Comparison of ENCODE assay signal across 12 cellular contexts in genomic region chr2:30691948-30692828, GRCh38.
A peak's percentile ranks its signal among the peaks of the same experiment; 100 is the strongest.
DNase-seq lines count a peak whose midpoint lies in the region; ATAC-seq and TF ChIP-seq lines count a peak whose summit lies in the region.
"Had no signal": no experiment of that assay in that cellular context is flagged by ENCODE, and none has a peak within 500 bp of the region (broad histone marks: within the 10 kb centered on the region; RNA-seq: fewer than 3 reads in every experiment).

No MANE protein-coding gene starts in this region.

- no peaks in the 10 kb centered on the region for H3K79me2 ChIP-seq in hepatocyte

- H3K4me1 Mint-ChIP-seq in activated CD4-positive, alpha-beta T cell treated with anti-CD3 and anti-CD28 coated beads, Interleukin-2, amount 10 ng/mL, durations not matched to agents 24 days and 14 days = no peaks in the 10 kb centered on the region

- H3K36me3 ChIP-seq in WERI-Rb-1 (no peaks in the 10 kb centered on the region), hepatocyte (replicated peaks; ENCODE audit: insufficient read depth, low read depth) (no peaks in the 10 kb centered on the region), tibial artery (no peaks in the 10 kb centered on the region)

- no peak for ATAC-seq in HG03565 (IDR thresholded peaks at IDR 0.05; ENCODE audit: unreplicated experiment)

- WGBS in hepatocyte (ENCODE audit: low lambda C conversion rate, missing lambda C conversion rate) = 90% methylated on average over 15 of the region's 16 CpGs

- H3K27ac Mint-ChIP-seq in activated CD4-positive, alpha-beta T cell treated with anti-CD3 and anti-CD28 coated beads, Interleukin-2, amount 10 ng/mL, durations not matched to agents 24 days and 14 days = no peak overlapping the region

- no peak overlapping the region for H3K4me3 Mint-ChIP-seq in activated CD4-positive, alpha-beta T cell treated with anti-CD3 and anti-CD28 coated beads, Interleukin-2, amount 10 ng/mL, durations not matched to agents 24 days and 14 days

- H3K9me3 ChIP-seq in WERI-Rb-1 (ENCODE audit: severe bottlenecking) (no peaks in the 10 kb centered on the region), hepatocyte (ENCODE audit: low read depth) (no peaks in the 10 kb centered on the region), tibial artery (no peaks in the 10 kb centered on the region)

- no peak overlapping the region for H2AFZ ChIP-seq in hepatocyte

- no peaks in the 10 kb centered on the region for H3K9me2 ChIP-seq in hepatocyte (replicated peaks; ENCODE audit: insufficient read depth)

- H4K20me1 ChIP-seq in hepatocyte (ENCODE audit: insufficient read depth, poor library complexity, severe bottlenecking) = no peaks in the 10 kb centered on the region

- peak overlapping the region; percentile 10; the same call in 1 of the 2 replicates for H3K27ac ChIP-seq in WERI-Rb-1
- H3K27ac ChIP-seq in hepatocyte = no peak overlapping the region
- peak overlapping the region; percentile 87 to 95 for H3K27ac ChIP-seq in tibial artery

- no peak overlapping the region for H3K4me3 ChIP-seq in WERI-Rb-1 (ENCODE audit: low read depth, low read length)
- no peak overlapping the region for H3K4me3 ChIP-seq in hepatocyte
- H3K4me3 ChIP-seq in tibial artery = no peak overlapping the region

- H3K4me1 ChIP-seq in hepatocyte (ENCODE audit: insufficient read depth) (peaks cover 5% of the 10 kb centered on the region), tibial artery (peaks cover 0 to 85% (median 57%) of the 10 kb centered on the region in 4 donors)

- peak; percentile 55 for DNase-seq in activated CD4-positive, alpha-beta T cell treated with anti-CD3 and anti-CD28 coated beads, Interleukin-2, amount 10 ng/mL, durations not matched to agents 24 days and 14 days
- DNase-seq in activated CD4-positive, alpha-beta T cell treated with anti-CD3 and anti-CD28 coated beads for 4 hours = no peak
- DNase-seq in WERI-Rb-1 = peak; percentile 78
- DNase-seq in hepatocyte (ENCODE audit: low spot score) = no peak
- peak in 1 of 2 donors; percentile 66 for DNase-seq in tibial artery
- no peak for DNase-seq in NCI-H2171 treated with DMSO at 0.1 percent for 48 hours (lab: John Stamatoyannopoulos, UW)
- DNase-seq in NCI-H2171 (lab: John Stamatoyannopoulos, UW) = no peak
- DNase-seq: activated CD4-positive, CD25-positive, alpha-beta regulatory T cell treated with anti-CD3 and anti-CD28 coated beads, Interleukin-2, amount 50 U/mL, for 72 hours; AML-193; caudate nucleus; NCI-H69 had no signal

- peak; percentile 87 for TF ChIP-seq CTCF in WERI-Rb-1 (IDR thresholded peaks at IDR 0.05; ENCODE audit: low read depth, low read length)
- peak; percentile 31 for TF ChIP-seq CTCF in hepatocyte (IDR thresholded peaks at IDR 0.05; ENCODE audit: poor library complexity)
- TF ChIP-seq CTCF in tibial artery (IDR thresholded peaks at IDR 0.05) = peak in 1 of 2 experiments; percentile 8

- no peak overlapping the region for H3K4me2 ChIP-seq in hepatocyte

- H3K36me3 Mint-ChIP-seq in activated CD4-positive, alpha-beta T cell treated with anti-CD3 and anti-CD28 coated beads, Interleukin-2, amount 10 ng/mL, durations not matched to agents 24 days and 14 days (ENCODE audit: low read depth) = no peaks in the 10 kb centered on the region

- peaks cover 13% of the 10 kb centered on the region for H3K27me3 Mint-ChIP-seq in activated CD4-positive, alpha-beta T cell treated with anti-CD3 and anti-CD28 coated beads, Interleukin-2, amount 10 ng/mL, durations not matched to agents 24 days and 14 days

- intact Hi-C loops in activated CD4-positive, alpha-beta T cell treated with anti-CD3 and anti-CD28 coated beads, Interleukin-2, amount 10 ng/mL, durations not matched to agents 24 days and 14 days (cut with micrococcal nuclease) = no loop called here
- intact Hi-C loops in tibial artery (cut with DNase I; ENCODE audit: low total_unique reads) = loop anchor here (10.0 kb wide), 1 partner anchor 107 kb away; no protein-coding TSS in a partner anchor

- no peaks in the 10 kb centered on the region for H3K27me3 ChIP-seq in WERI-Rb-1 (ENCODE audit: insufficient read depth, low read depth, severe bottlenecking)
- no peaks in the 10 kb centered on the region for H3K27me3 ChIP-seq in hepatocyte
- H3K27me3 ChIP-seq in tibial artery = no peaks in the 10 kb centered on the region

- no peaks in the 10 kb centered on the region for H3K9me3 Mint-ChIP-seq in activated CD4-positive, alpha-beta T cell treated with anti-CD3 and anti-CD28 coated beads, Interleukin-2, amount 10 ng/mL, durations not matched to agents 24 days and 14 days

Comparison
In these comparisons a context has a peak if more than half of its experiments do, and no peak if none do; other contexts are left out.
1. DNase-seq: peak in activated CD4-positive, alpha-beta T cell treated with anti-CD3 and anti-CD28 coated beads, Interleukin-2, amount 10 ng/mL, durations not matched to agents 24 days and 14 days (single experiment) and WERI-Rb-1 (single experiment); none in activated CD4-positive, alpha-beta T cell treated with anti-CD3 and anti-CD28 coated beads for 4 hours (0 of 2), hepatocyte (single experiment), NCI-H2171 treated with DMSO at 0.1 percent for 48 hours (single experiment) and NCI-H2171 (single experiment).